In the genomic region with DNA sequence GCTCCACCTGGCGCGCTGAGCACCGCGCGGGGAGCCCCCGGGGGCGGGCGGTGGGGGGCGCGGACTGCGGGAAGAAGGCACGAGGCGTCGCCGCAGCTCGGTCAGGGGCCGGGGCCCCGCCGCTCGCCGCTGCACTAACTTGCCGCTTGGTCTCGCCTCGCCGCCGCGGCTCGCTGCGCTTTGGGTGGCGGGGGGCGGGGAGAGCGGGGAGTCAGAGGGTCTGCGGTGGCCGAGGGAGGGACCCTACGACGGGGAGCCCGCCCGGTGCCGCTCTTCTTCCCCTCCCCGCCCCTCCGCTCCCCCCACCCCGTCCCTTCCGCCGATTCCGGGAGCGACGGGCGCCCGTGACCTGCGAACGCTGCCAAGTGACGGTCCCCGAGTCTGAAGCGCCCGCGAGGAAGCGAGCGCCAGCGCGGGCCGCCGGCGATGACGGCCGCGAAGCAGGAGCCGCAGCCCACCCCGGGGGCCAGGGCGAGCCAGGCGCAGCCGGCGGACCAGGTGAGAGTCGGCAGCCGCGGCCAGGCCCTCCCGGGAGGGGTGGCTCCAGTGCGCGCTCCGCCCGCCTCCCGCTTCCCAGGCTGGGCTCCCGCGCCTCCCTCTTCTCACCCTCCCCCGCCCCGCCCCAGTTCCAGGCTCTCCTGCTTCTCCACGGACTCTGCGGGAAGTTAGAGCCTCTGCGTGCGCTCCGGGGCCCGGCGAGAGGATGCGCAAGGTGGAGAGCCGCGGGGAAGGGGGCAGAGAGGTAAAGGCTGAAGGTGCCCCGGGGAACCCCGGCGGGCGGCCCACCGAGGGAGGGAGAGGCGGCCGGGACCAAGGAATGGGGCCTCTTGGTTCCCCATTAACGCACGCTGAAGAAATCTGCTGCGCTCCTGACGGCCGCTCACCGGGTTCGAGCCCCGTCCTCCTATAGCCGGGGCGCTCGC, we compare ENCODE assay signal across 10 cellular contexts.
DNase-seq lines count a peak whose midpoint lies in the region; ATAC-seq, FAIRE-seq and TF ChIP-seq lines count a peak whose summit lies in the region.
"Had no signal": no experiment of that assay in that cellular context is flagged by ENCODE, and none has a peak within 500 bp of the region (broad histone marks: within the 10 kb centered on the region; RNA-seq: fewer than 3 reads in every experiment).

No MANE protein-coding gene starts in this region.

- no TSS peak for BruUV-seq in HepG2 (replicated peaks; lab: Mats Ljungman, UMichigan)

- in situ Hi-C loops in astrocyte of the cerebellum (cut with HindIII; ENCODE audit: low sequenced_read_pairs) (no loop called here), HepG2 (cut with HindIII; ENCODE audit: extremely low pct_ligation_motif_present, low pct_unique_long_range_greater_than_20kb) (no loop called here), transverse colon (cut with MboI; ENCODE audit: low pct_ligation_motif_present in 1 of 4, low pct_unique_long_range_greater_than_20kb in 1 of 4, low sequenced_read_pairs in 3 of 4) (no loop called here)

- H3K79me2 ChIP-seq in SK-N-SH (ENCODE audit: insufficient read depth) (no peaks in the 10 kb centered on the region), HepG2 (ENCODE audit: insufficient read depth, low read length) (no peaks in the 10 kb centered on the region)

- TF ChIP-seq CTCF in SK-N-SH (IDR thresholded peaks at IDR 0.05) (no peak), astrocyte of the cerebellum (IDR thresholded peaks at IDR 0.05; ENCODE audit: low read depth, low read length, missing control alignments) (no peak), HepG2 (CRISPR knock-in tag; IDR thresholded peaks at IDR 0.05) (no peak), transverse colon (IDR thresholded peaks at IDR 0.05) (no peak)
- no peak for TF ChIP-seq CTCF in CD8-positive, alpha-beta T cell (IDR thresholded peaks at IDR 0.05)

- H3K27ac ChIP-seq in SK-N-SH (ENCODE audit: low read depth in 2 of 2, low read length in 1 of 2) (no peak overlapping the region), HepG2 (ENCODE audit: extremely low read length, insufficient read depth, low read length) (no peak overlapping the region), transverse colon (peak overlapping the region; percentile 55 to 82 (median 78))
- no peak overlapping the region for H3K27ac ChIP-seq in CD8-positive, alpha-beta T cell (ENCODE audit: low read depth, low read length)

- 5% methylated on average over 27 of the region's 113 CpGs for WGBS in SK-N-SH (ENCODE audit: low lambda C conversion rate)
- WGBS in HepG2 (ENCODE audit: low lambda C conversion rate): 5% methylated on average over 17 of the region's 113 CpGs
- 10% methylated on average over 92 of the region's 113 CpGs; no CpG with 5 or more reads in 1 of the 2 donors for WGBS in transverse colon (ENCODE audit: low coverage in 1 of 2), 2 donors

- no peak overlapping the region for H3K4me3 Mint-ChIP-seq in CD8-positive, alpha-beta T cell

- H2AFZ ChIP-seq in SK-N-SH (ENCODE audit: low read depth) (no peak overlapping the region), HepG2 (ENCODE audit: low read length) (no peak overlapping the region)

- no peak overlapping the region for H3K27ac Mint-ChIP-seq in CD8-positive, alpha-beta T cell

- H3K27me3 Mint-ChIP-seq in CD8-positive, alpha-beta T cell (ENCODE audit: low read depth): peaks cover 31% of the 10 kb centered on the region

- H3F3A ChIP-seq in SK-N-SH (replicated peaks; ENCODE audit: insufficient read depth): no peaks in the 10 kb centered on the region

- H3K27me3 ChIP-seq in SK-N-SH (ENCODE audit: insufficient read depth) (no peaks in the 10 kb centered on the region), HepG2 (ENCODE audit: control insufficient read depth in 1 of 2, insufficient read depth in 2 of 2, low read length in 2 of 2) (peaks cover 3 to 23% of the 10 kb centered on the region in 2 experiments; a peak in 4 of 5 replicates), transverse colon (peaks cover 31% of the 10 kb centered on the region)
- H3K27me3 ChIP-seq in CD8-positive, alpha-beta T cell (ENCODE audit: insufficient read depth, low read length): no peaks in the 10 kb centered on the region

- H3K4me1 Mint-ChIP-seq in CD8-positive, alpha-beta T cell (ENCODE audit: low read depth): peaks cover 4% of the 10 kb centered on the region

- ATAC-seq in SK-N-SH treated with all-trans-retinoic acid at 6 μM for 48 hours (no peak), HepG2 (peak; percentile 62), GM21515 (IDR thresholded peaks at IDR 0.05; ENCODE audit: unreplicated experiment) (no peak), GM21723 (IDR thresholded peaks at IDR 0.05; ENCODE audit: unreplicated experiment) (no peak)
- no peak for ATAC-seq in CD8-positive, alpha-beta T cell

- FAIRE-seq in HepG2 (lab: Jason Lieb, UNC): no peak

- no peaks in the 10 kb centered on the region for H4K20me1 ChIP-seq in SK-N-SH (ENCODE audit: insufficient read depth)
- H4K20me1 ChIP-seq in HepG2 (ENCODE audit: insufficient read depth, low read length): no peaks in the 10 kb centered on the region

- TF ChIP-seq EP300 in SK-N-SH (IDR thresholded peaks at IDR 0.05; ENCODE audit: borderline replicate concordance in 1 of 2, low read depth in 1 of 2, low read length in 1 of 2): no peak
- TF ChIP-seq EP300 in HepG2 (IDR thresholded peaks at IDR 0.05; ENCODE audit: low read depth in 2 of 2, low read length in 2 of 2): no peak
- no peak for TF ChIP-seq EP300 in HepG2 (CRISPR knock-in tag; IDR thresholded peaks at IDR 0.05; ENCODE audit: borderline replicate concordance)
- no peak for TF ChIP-seq EP300 in transverse colon (IDR thresholded peaks at IDR 0.05; ENCODE audit: low read depth)

- CTCF ChIA-PET in SK-N-SH (lab: Yijun Ruan, JAX) (no interaction called here), HepG2 (lab: Yijun Ruan, JAX; ENCODE audit: low intra/inter-chr PET ratio, low total read pairs) (no interaction called here)
- CTCF ChIA-PET in CD8-positive, alpha-beta T cell (lab: Charles Lee): no interaction called here

- H3K9ac ChIP-seq in SK-N-SH: no peak overlapping the region
- H3K9ac ChIP-seq in HepG2 (ENCODE audit: insufficient read depth, low read depth, low read length): no peak overlapping the region

- H3K9me3 Mint-ChIP-seq in CD8-positive, alpha-beta T cell: no peaks in the 10 kb centered on the region

- no peaks in the 10 kb centered on the region for H3K4me1 ChIP-seq in SK-N-SH (ENCODE audit: control insufficient read depth in 1 of 2, insufficient read depth in 2 of 2, low read depth in 1 of 2, low read length in 1 of 2)
- peaks cover 8% of the 10 kb centered on the region for H3K4me1 ChIP-seq in HepG2 (ENCODE audit: insufficient read depth, low read length)
- H3K4me1 ChIP-seq in transverse colon: peaks cover 0 to 8% (median 4%) of the 10 kb centered on the region in 4 donors
- no peaks in the 10 kb centered on the region for H3K4me1 ChIP-seq in CD8-positive, alpha-beta T cell (ENCODE audit: insufficient read depth, low read length)
- H3K4me1 ChIP-seq: BE2C had no signal

- DNase-seq in SK-N-SH (peak; percentile 42), astrocyte of the cerebellum (ENCODE audit: low read depth) (no peak), HepG2 (ENCODE audit: low spot score) (no peak), transverse colon (peak; percentile 70)
- no peak for DNase-seq in CD8-positive, alpha-beta T cell
- DNase-seq: stimulated activated CD4-positive, alpha-beta T cell treated with anti-CD3 and anti-CD28 coated beads, Interleukin-4, amount 100 ng/mL, for 1 hour had no signal

- TF ChIP-seq POLR2A in HepG2 (IDR thresholded peaks at IDR 0.05; ENCODE audit: insufficient read depth in 1 of 2, low read depth in 2 of 2, low read length in 2 of 2): no peak
- no peak for TF ChIP-seq POLR2A in transverse colon (IDR thresholded peaks at IDR 0.05)

- intact Hi-C loops in HepG2 (cut with micrococcal nuclease; ENCODE audit: unreplicated experiment) (no loop called here), transverse colon (cut with DNase I; ENCODE audit: low total_unique reads) (no loop called here)
- intact Hi-C loops in CD8-positive, alpha-beta T cell (cut with DNase I, micrococcal nuclease): no loop called here

- POLR2A ChIA-PET in SK-N-SH (lab: Yijun Ruan, JAX): interaction anchor here (0.7 kb wide), 1 partner anchor 1026 kb away, joined by 3 read pairs; no protein-coding TSS in a partner anchor
- POLR2A ChIA-PET in HepG2 (lab: Yijun Ruan, JAX): no interaction called here
- POLR2A ChIA-PET in CD8-positive, alpha-beta T cell (lab: Charles Lee): no interaction called here

- H3K9me3 ChIP-seq in SK-N-SH (no peaks in the 10 kb centered on the region; the same call in 1 of the 2 replicates), HepG2 (ENCODE audit: low read length) (no peaks in the 10 kb centered on the region), transverse colon (no peaks in the 10 kb centered on the region)
- no peaks in the 10 kb centered on the region for H3K9me3 ChIP-seq in CD8-positive, alpha-beta T cell (ENCODE audit: low read length)
- H3K9me3 ChIP-seq: BE2C had no signal

- H3K4me3 ChIP-seq in SK-N-SH (ENCODE audit: low read depth in 2 of 2, low read length in 1 of 2): no peak overlapping the region
- peak overlapping the region; percentile 15 for H3K4me3 ChIP-seq in astrocyte of the cerebellum (ENCODE audit: low read depth, low read length)
- H3K4me3 ChIP-seq in HepG2 (replicated peaks in 1 of 3; ENCODE audit: insufficient read depth in 1 of 3, low read depth in 2 of 3, low read length in 3 of 3): peak overlapping the region; percentile 27 to 55 (median 41); a peak in 4 of 6 replicates
- H3K4me3 ChIP-seq in transverse colon: peak overlapping the region; percentile 9 to 69 (median 56)
- no peak overlapping the region for H3K4me3 ChIP-seq in CD8-positive, alpha-beta T cell (ENCODE audit: low read depth, low read length)

- H3K4me2 ChIP-seq in SK-N-SH: no peak overlapping the region
- H3K4me2 ChIP-seq in HepG2 (ENCODE audit: low read depth, low read length): peak overlapping the region; percentile 41; the same call in 1 of the 2 replicates

- no peaks in the 10 kb centered on the region for H3K9me2 ChIP-seq in SK-N-SH

- TF ChIP-seq RAD21 in SK-N-SH (IDR thresholded peaks at IDR 0.05; ENCODE audit: low read length) (no peak), HepG2 (CRISPR knock-in tag; IDR thresholded peaks at IDR 0.05) (no peak)

- H3K36me3 Mint-ChIP-seq in CD8-positive, alpha-beta T cell: no peaks in the 10 kb centered on the region

- H3K36me3 ChIP-seq in SK-N-SH (replicated peaks in 1 of 2; ENCODE audit: control insufficient read depth in 1 of 2, insufficient read depth in 2 of 2, low read length in 1 of 2) (no peaks in the 10 kb centered on the region), HepG2 (replicated peaks in 1 of 2; ENCODE audit: control insufficient read depth in 1 of 2, insufficient read depth in 2 of 2, low read length in 2 of 2) (no peaks in the 10 kb centered on the region), transverse colon (no peaks in the 10 kb centered on the region)
- H3K36me3 ChIP-seq in CD8-positive, alpha-beta T cell (ENCODE audit: insufficient read depth, low read length): no peaks in the 10 kb centered on the region
- H3K36me3 ChIP-seq: BE2C had no signal

TF ChIP-seq in HepG2, 621 proteins besides CTCF, POLR2A, EP300 and RAD21:
- peak; percentile 61 for TF ChIP-seq HNRNPLL (IDR thresholded peaks at IDR 0.05; ENCODE audit: low read depth, low read length, poor library complexity, severe bottlenecking)
- no peak for TF ChIP-seq MAFF (IDR thresholded peaks at IDR 0.05; ENCODE audit: low read depth, low read length)
- TF ChIP-seq U2AF2 (IDR thresholded peaks at IDR 0.05; ENCODE audit: low read depth, low read length): no peak

Comparison
In these comparisons a context has a peak if more than half of its experiments do, and no peak if none do; other contexts are left out.
1. DNase-seq: peak in SK-N-SH (single experiment) and transverse colon (single experiment); none in astrocyte of the cerebellum (single experiment), HepG2 (single experiment) and CD8-positive, alpha-beta T cell (0 of 7).
2. H3K27ac ChIP-seq: peak in transverse colon (4 of 4); none in SK-N-SH (0 of 2), HepG2 (single experiment) and CD8-positive, alpha-beta T cell (single experiment).
3. H3K4me3 ChIP-seq: peak in astrocyte of the cerebellum (single experiment), HepG2 (3 of 3) and transverse colon (4 of 4); none in SK-N-SH (0 of 2) and CD8-positive, alpha-beta T cell (single experiment).